In genomic region chr1:184482113-184482512, GRCh38 we compare ENCODE assay signal across 17 cellular contexts.
DNase-seq lines count a peak whose midpoint lies in the region; ATAC-seq, FAIRE-seq and TF ChIP-seq lines count a peak whose summit lies in the region.
"Had no signal": no experiment of that assay in that cellular context is flagged by ENCODE, and none has a peak within 500 bp of the region (broad histone marks: within the 10 kb centered on the region; RNA-seq: fewer than 3 reads in every experiment).

No MANE protein-coding gene starts in this region.

- no peak overlapping the region for H2AFZ ChIP-seq in GM23338

- no peaks in the 10 kb centered on the region; the same call in 1 of the 2 replicates for H3F3A ChIP-seq in GM23338 (replicated peaks; ENCODE audit: low read depth)

- H3K27ac ChIP-seq in VCaP = peak overlapping the region; percentile 83
- H3K27ac ChIP-seq in gastroesophageal sphincter = peak overlapping the region; percentile 70 to 83 (median 78)
- peak overlapping the region in 3 of 4 donors; percentile 50 to 83 (median 75) for H3K27ac ChIP-seq in tibial nerve
- H3K27ac ChIP-seq in GM23338 (ENCODE audit: low read depth) = no peak overlapping the region
- H3K27ac ChIP-seq: neutrophil had no signal

- peaks cover 4% of the 10 kb centered on the region; the same call in 1 of the 3 replicates for H3K36me3 Mint-ChIP-seq in GM23338 (ENCODE audit: low read depth)

- 41 to 63% methylated on average over 3 to 5 of the region's 6 CpGs for WGBS in gastroesophageal sphincter (ENCODE audit: low coverage in 1 of 2), 2 donors
- 54 to 63% methylated on average over 6 of the region's 6 CpGs for WGBS in tibial nerve, 2 donors

- peaks cover 35% of the 10 kb centered on the region for H3K79me2 ChIP-seq in GM23338 (replicated peaks; ENCODE audit: insufficient read depth)

- H3K4me3 ChIP-seq in gastroesophageal sphincter (no peak overlapping the region), tibial nerve (no peak overlapping the region), GM23338 (no peak overlapping the region)
- H3K4me3 ChIP-seq: spleen had no signal

- H3K9me3 Mint-ChIP-seq in GM23338 = no peaks in the 10 kb centered on the region

- ATAC-seq in gastroesophageal sphincter (peak; percentile 81), HG03378 (IDR thresholded peaks at IDR 0.05; ENCODE audit: unreplicated experiment) (no peak), GM23338 (no peak)
- ATAC-seq: HepG2 had no signal

- TF ChIP-seq CTCF in VCaP (conservative IDR thresholded peaks at IDR 0.05) = no peak
- no peak for TF ChIP-seq CTCF in gastroesophageal sphincter (IDR thresholded peaks at IDR 0.05)
- TF ChIP-seq CTCF in tibial nerve (IDR thresholded peaks at IDR 0.05) = no peak
- TF ChIP-seq CTCF in GM23338 (conservative IDR thresholded peaks at IDR 0.05; ENCODE audit: low read depth in 2 of 2) = no peak

- H4K20me1 ChIP-seq in GM23338 (replicated peaks; ENCODE audit: insufficient read depth) = no peaks in the 10 kb centered on the region

- peaks cover 5% of the 10 kb centered on the region for H3K27me3 Mint-ChIP-seq in GM23338 (ENCODE audit: insufficient read depth, low read depth, poor library complexity)

- H3K9me3 ChIP-seq in gastroesophageal sphincter (no peaks in the 10 kb centered on the region), tibial nerve (no peaks in the 10 kb centered on the region)
- H3K9me3 ChIP-seq: neutrophil, spleen had no signal

- FAIRE-seq in GM12891 (lab: Jason Lieb, UNC) = no peak
- FAIRE-seq: HepG2 had no signal

- TF ChIP-seq POLR2A in gastroesophageal sphincter (IDR thresholded peaks at IDR 0.05) = no peak
- no peak for TF ChIP-seq POLR2A in tibial nerve (IDR thresholded peaks at IDR 0.05)
- TF ChIP-seq POLR2A in GM12891 (IDR thresholded peaks at IDR 0.05; ENCODE audit: low read depth, low read length) = no peak

- H3K27ac Mint-ChIP-seq in GM23338 = no peak overlapping the region

- H3K4me2 ChIP-seq in GM23338 = no peak overlapping the region

- no peak for TF ChIP-seq EP300 in gastroesophageal sphincter (IDR thresholded peaks at IDR 0.05)
- TF ChIP-seq EP300 in tibial nerve (IDR thresholded peaks at IDR 0.05) = peak in 1 of 2 donors; percentile 83

- peaks cover 0 to 13% of the 10 kb centered on the region in 2 donors for H3K36me3 ChIP-seq in gastroesophageal sphincter
- H3K36me3 ChIP-seq in tibial nerve = peaks cover 0 to 16% (median 0%) of the 10 kb centered on the region in 3 donors
- H3K36me3 ChIP-seq in GM23338 (ENCODE audit: insufficient read depth) = no peaks in the 10 kb centered on the region
- H3K36me3 ChIP-seq: neutrophil had no signal

- H3K4me1 ChIP-seq in gastroesophageal sphincter (peaks cover 27 to 67% (median 37%) of the 10 kb centered on the region in 3 donors), tibial nerve (peaks cover 0 to 63% (median 21%) of the 10 kb centered on the region in 4 donors), GM23338 (ENCODE audit: insufficient read depth) (peaks cover 37% of the 10 kb centered on the region)

- H3K27me3 ChIP-seq in gastroesophageal sphincter = no peaks in the 10 kb centered on the region
- H3K27me3 ChIP-seq in tibial nerve = no peaks in the 10 kb centered on the region
- no peaks in the 10 kb centered on the region for H3K27me3 ChIP-seq in GM23338 (ENCODE audit: insufficient read depth)
- H3K27me3 ChIP-seq: neutrophil, spleen had no signal

- H3K4me1 Mint-ChIP-seq in GM23338 = peaks cover 43% of the 10 kb centered on the region

- DNase-seq in myocyte (ENCODE audit: low read depth) (peak; percentile 45), tibial nerve (ENCODE audit: low spot score in 2 of 2) (peak; percentile 57 to 73), GM23338 (ENCODE audit: low spot score) (no peak), HUDEP-2 (lab: John Stamatoyannopoulos, UW; ENCODE audit: unreplicated experiment in 76 of 76) (no peak), GM12891 (ENCODE audit: insufficient read length, low spot score) (no peak)
- DNase-seq: activated CD4-positive, alpha-beta T cell treated with anti-CD3 and anti-CD28 coated beads for 1 hour; amniotic stem cell; kidney glomerular epithelial cell; NCI-H1105 treated with DMSO at 0.1 percent for 48 hours; NCI-H446 treated with DMSO at 0.1 percent for 48 hours; spleen; T-helper 1 cell had no signal

- no peak overlapping the region for H3K4me3 Mint-ChIP-seq in GM23338

- peaks cover 8% of the 10 kb centered on the region; the same call in 1 of the 2 replicates for H3K9me2 ChIP-seq in GM23338 (ENCODE audit: insufficient read depth)

TF ChIP-seq in GM23338, 12 proteins besides CTCF, POLR2A, EP300 and RAD21 (continues in another document):
- TF ChIP-seq JUNB (IDR thresholded peaks at IDR 0.05; ENCODE audit: unreplicated experiment) (no peak), ZNF331 (CRISPR knock-in tag; IDR thresholded peaks at IDR 0.05; ENCODE audit: low read depth) (no peak), STAT1 (IDR thresholded peaks at IDR 0.05; ENCODE audit: unreplicated experiment) (no peak), EZH2 (IDR thresholded peaks at IDR 0.05; ENCODE audit: low read depth, unreplicated experiment) (no peak), CREB1 (CRISPR knock-in tag; IDR thresholded peaks at IDR 0.05; ENCODE audit: low read depth) (no peak), REST (IDR thresholded peaks at IDR 0.05; ENCODE audit: unreplicated experiment) (no peak)

TF ChIP-seq in GM12891, 5 proteins besides CTCF, POLR2A, EP300 and RAD21:
- TF ChIP-seq POLR2AphosphoS5 (IDR thresholded peaks at IDR 0.05; ENCODE audit: low read depth, low read length) = no peak
- no peak for TF ChIP-seq POU2F2 (IDR thresholded peaks at IDR 0.05; ENCODE audit: low read depth, low read length)
- no peak for TF ChIP-seq SPI1 (IDR thresholded peaks at IDR 0.05; ENCODE audit: low read depth, low read length)
- no peak for TF ChIP-seq TAF1 (IDR thresholded peaks at IDR 0.05; ENCODE audit: low read depth, low read length)
- no peak for TF ChIP-seq PAX5 (IDR thresholded peaks at IDR 0.05; ENCODE audit: insufficient read depth, low read length, severe bottlenecking)

Comparison
In these comparisons a context has a peak if more than half of its experiments do, and no peak if none do; other contexts are left out.
1. DNase-seq: peak in myocyte (single experiment) and tibial nerve (2 of 2); none in GM23338 (single experiment), HUDEP-2 (0 of 76) and GM12891 (single experiment).